12 cellular contexts compared by ENCODE assay signal in the genomic region with DNA sequence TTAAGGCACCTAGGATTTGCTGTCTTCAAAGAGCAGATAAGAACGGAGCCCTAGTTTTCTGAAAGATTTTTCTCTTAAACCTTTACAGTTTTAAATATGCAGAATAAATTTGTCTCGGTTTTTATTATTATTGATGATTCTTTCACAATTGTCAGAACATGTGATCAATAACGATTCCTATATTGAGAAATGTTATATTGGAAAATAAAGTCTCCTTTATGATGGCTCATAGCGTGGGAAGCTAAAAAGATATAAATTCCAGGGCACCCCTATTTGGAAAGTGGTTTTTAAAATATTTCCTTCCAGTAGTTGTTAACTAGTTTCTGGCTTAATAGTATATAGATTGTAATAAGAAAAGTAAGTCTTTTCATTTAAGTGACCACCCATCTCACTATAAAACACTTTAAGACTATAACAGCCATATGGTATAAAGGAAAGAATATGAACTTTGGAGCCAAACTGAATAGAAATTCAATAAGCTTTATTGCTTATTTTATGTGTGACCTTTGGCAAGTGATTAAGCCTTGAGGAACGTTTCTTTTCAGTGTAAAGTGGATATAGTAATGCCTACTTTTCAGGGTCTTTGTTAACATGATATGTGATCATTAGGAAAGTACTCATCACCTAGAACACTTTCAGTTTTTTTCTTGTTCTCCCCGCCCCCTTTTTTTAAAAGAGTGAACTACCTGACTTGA.
DNase-seq lines count a peak whose midpoint lies in the region; ATAC-seq and TF ChIP-seq lines count a peak whose summit lies in the region.
"Had no signal": no experiment of that assay in that cellular context is flagged by ENCODE, and none has a peak within 500 bp of the region (broad histone marks: within the 10 kb centered on the region; RNA-seq: fewer than 3 reads in every experiment).

No MANE protein-coding gene starts in this region.

- no peaks in the 10 kb centered on the region for H3K9me3 ChIP-seq in iPS-18a (ENCODE audit: control insufficient read depth, low read depth, low read length)

- peaks cover 14% of the 10 kb centered on the region for H3K4me1 Mint-ChIP-seq in activated naive CD8-positive, alpha-beta T cell (ENCODE audit: low read depth)
- peaks cover 14% of the 10 kb centered on the region for H3K4me1 Mint-ChIP-seq in activated naive CD8-positive, alpha-beta T cell treated with anti-CD3 and anti-CD28 coated beads for 36 hours

- ATAC-seq in HG02759 (IDR thresholded peaks at IDR 0.05; ENCODE audit: unreplicated experiment) = no peak
- ATAC-seq in HG03521 (IDR thresholded peaks at IDR 0.05; ENCODE audit: unreplicated experiment) = no peak

- POLR2A ChIA-PET in RWPE1 (lab: Yijun Ruan, JAX; ENCODE audit: low non-redundant PET) = no interaction called here

- in situ Hi-C loops in GM13976 (cut with MboI; ENCODE audit: low sequenced_read_pairs, unreplicated experiment) = no loop called here

- H3K27ac Mint-ChIP-seq in activated naive CD8-positive, alpha-beta T cell = no peak overlapping the region
- no peak overlapping the region for H3K27ac Mint-ChIP-seq in activated naive CD8-positive, alpha-beta T cell treated with anti-CD3 and anti-CD28 coated beads for 36 hours
- H3K27ac Mint-ChIP-seq: memory B cell, nephron had no signal

- TF ChIP-seq CTCF in RWPE1 (conservative IDR thresholded peaks at IDR 0.05; ENCODE audit: low read depth) = peak; percentile 51; the same call in 1 of the 2 replicates
- TF ChIP-seq CTCF in GM13976 (IDR thresholded peaks at IDR 0.05; ENCODE audit: borderline replicate concordance, control extremely low read depth, extremely low read depth, insufficient read depth, missing control alignments) = no peak

- H3K4me3 Mint-ChIP-seq in activated naive CD8-positive, alpha-beta T cell = peak overlapping the region; percentile 27
- H3K4me3 Mint-ChIP-seq in activated naive CD8-positive, alpha-beta T cell treated with anti-CD3 and anti-CD28 coated beads for 36 hours = no peak overlapping the region
- H3K4me3 Mint-ChIP-seq: memory B cell, nephron had no signal

- peaks cover 9% of the 10 kb centered on the region for H3K27me3 Mint-ChIP-seq in activated naive CD8-positive, alpha-beta T cell
- H3K27me3 Mint-ChIP-seq in activated naive CD8-positive, alpha-beta T cell treated with anti-CD3 and anti-CD28 coated beads for 36 hours = peaks cover 29% of the 10 kb centered on the region

- H3K27ac ChIP-seq in RWPE1 = no peak overlapping the region
- H3K27ac ChIP-seq in iPS-18a (ENCODE audit: low read length) = no peak overlapping the region

- DNase-seq in activated naive CD8-positive, alpha-beta T cell treated with anti-CD3 and anti-CD28 coated beads for 36 hours = no peak
- DNase-seq in RWPE1 (ENCODE audit: low spot score) (no peak), NCI-H1694 treated with DMSO at 0.1 percent for 48 hours (lab: John Stamatoyannopoulos, UW) (no peak), GM13976 (ENCODE audit: low spot score) (no peak)
- DNase-seq: cortex of kidney, NCI-H2029 had no signal

- no peaks in the 10 kb centered on the region for H3K36me3 Mint-ChIP-seq in activated naive CD8-positive, alpha-beta T cell
- H3K36me3 Mint-ChIP-seq in activated naive CD8-positive, alpha-beta T cell treated with anti-CD3 and anti-CD28 coated beads for 36 hours = no peaks in the 10 kb centered on the region
- H3K36me3 Mint-ChIP-seq: memory B cell had no signal

- H3K27me3 ChIP-seq in iPS-18a (ENCODE audit: control insufficient read depth, insufficient read depth, low read length) = no peaks in the 10 kb centered on the region

- H3K4me1 ChIP-seq in iPS-18a (ENCODE audit: control insufficient read depth, low read depth, low read length) = no peaks in the 10 kb centered on the region

- no peaks in the 10 kb centered on the region for H3K36me3 ChIP-seq in iPS-18a (ENCODE audit: control insufficient read depth, low read depth, low read length)

- peak overlapping the region; percentile 9 for H3K9ac ChIP-seq in iPS-18a (ENCODE audit: low read length)

- no peaks in the 10 kb centered on the region for H3K9me3 Mint-ChIP-seq in activated naive CD8-positive, alpha-beta T cell (ENCODE audit: low read depth)
- H3K9me3 Mint-ChIP-seq in activated naive CD8-positive, alpha-beta T cell treated with anti-CD3 and anti-CD28 coated beads for 36 hours = no peaks in the 10 kb centered on the region
- H3K9me3 Mint-ChIP-seq: memory B cell, nephron had no signal

- CTCF ChIA-PET in RWPE1 (lab: Yijun Ruan, JAX) = interaction anchor here (0.5 to 1.0 kb wide), 12 partner anchors 15 to 1612 kb away, joined by 3 to 5 read pairs (median 4); no protein-coding TSS in a partner anchor

- H3K4me3 ChIP-seq in iPS-18a (ENCODE audit: low read length) = no peak overlapping the region
